Comparison of ENCODE assay signal across 1 cellular context in the genomic region with DNA sequence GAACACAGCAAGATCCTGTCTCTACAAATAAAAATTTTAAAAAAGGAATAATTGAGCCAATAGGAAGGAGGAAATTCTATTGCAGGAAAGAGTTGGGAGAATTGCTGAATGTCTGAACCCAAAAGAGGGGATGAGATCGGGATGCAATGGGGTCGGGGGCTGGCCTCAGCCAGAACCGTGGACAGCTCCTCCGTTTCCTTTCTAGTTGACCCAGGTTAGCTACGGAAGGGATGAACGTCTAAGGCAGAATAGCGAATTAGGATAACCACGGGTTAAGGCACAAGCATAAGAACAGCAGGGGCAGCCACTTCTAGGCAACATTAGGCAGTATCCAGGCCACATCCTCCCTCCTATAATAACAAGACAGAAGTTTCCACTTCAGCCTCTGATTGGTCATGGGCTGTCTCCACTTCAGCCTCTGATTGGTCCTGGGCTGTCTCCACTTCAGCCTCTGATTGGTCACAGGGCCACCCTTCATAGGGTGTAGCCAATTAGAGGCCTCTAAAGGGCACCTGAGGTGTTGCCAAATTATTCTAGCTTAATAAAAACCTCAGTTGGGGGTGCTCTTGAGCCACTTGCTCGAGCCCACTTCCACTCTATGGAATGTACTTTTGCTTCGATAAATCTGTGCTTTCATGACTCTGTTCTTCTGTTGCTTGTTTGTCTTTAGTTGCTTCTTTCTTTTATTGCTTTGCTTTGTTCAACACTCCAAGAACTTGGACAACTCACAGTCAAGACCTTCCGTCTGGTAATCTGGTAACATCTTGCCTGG.
TF ChIP-seq lines count a peak whose summit lies in the region.

No MANE protein-coding gene starts in this region.

TF ChIP-seq in K562, 482 proteins besides CTCF, POLR2A, EP300 and RAD21 (continued from another document):
- TF ChIP-seq, protein P1, sequence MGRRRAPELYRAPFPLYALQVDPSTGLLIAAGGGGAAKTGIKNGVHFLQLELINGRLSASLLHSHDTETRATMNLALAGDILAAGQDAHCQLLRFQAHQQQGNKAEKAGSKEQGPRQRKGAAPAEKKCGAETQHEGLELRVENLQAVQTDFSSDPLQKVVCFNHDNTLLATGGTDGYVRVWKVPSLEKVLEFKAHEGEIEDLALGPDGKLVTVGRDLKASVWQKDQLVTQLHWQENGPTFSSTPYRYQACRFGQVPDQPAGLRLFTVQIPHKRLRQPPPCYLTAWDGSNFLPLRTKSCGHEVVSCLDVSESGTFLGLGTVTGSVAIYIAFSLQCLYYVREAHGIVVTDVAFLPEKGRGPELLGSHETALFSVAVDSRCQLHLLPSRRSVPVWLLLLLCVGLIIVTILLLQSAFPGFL (CRISPR knock-in tag; IDR thresholded peaks at IDR 0.05) = no peak
- peak; percentile 92 for TF ChIP-seq ASH1L (IDR thresholded peaks at IDR 0.05; ENCODE audit: borderline replicate concordance, low read depth, partially characterized antibody)
- TF ChIP-seq ZBTB8A (IDR thresholded peaks at IDR 0.05; ENCODE audit: partially characterized antibody) = no peak
- TF ChIP-seq ZNF75A (CRISPR knock-in tag; IDR thresholded peaks at IDR 0.05) = no peak
- TF ChIP-seq, protein P2, sequence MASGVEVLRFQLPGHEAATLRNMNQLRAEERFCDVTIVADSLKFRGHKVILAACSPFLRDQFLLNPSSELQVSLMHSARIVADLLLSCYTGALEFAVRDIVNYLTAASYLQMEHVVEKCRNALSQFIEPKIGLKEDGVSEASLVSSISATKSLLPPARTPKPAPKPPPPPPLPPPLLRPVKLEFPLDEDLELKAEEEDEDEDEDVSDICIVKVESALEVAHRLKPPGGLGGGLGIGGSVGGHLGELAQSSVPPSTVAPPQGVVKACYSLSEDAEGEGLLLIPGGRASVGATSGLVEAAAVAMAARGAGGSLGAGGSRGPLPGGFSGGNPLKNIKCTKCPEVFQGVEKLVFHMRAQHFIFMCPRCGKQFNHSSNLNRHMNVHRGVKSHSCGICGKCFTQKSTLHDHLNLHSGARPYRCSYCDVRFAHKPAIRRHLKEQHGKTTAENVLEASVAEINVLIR (CRISPR knock-in tag; IDR thresholded peaks at IDR 0.05) = no peak
- peak; percentile 22 for TF ChIP-seq SP2 (IDR thresholded peaks at IDR 0.05; ENCODE audit: extremely low read depth, low read depth, low read length, poor library complexity, severe bottlenecking)
- TF ChIP-seq IRF2 (CRISPR knock-in tag; IDR thresholded peaks at IDR 0.05) = no peak
- TF ChIP-seq CBFA2T2 (conservative IDR thresholded peaks at IDR 0.05) = no peak
- no peak for TF ChIP-seq MAFK (IDR thresholded peaks at IDR 0.05; ENCODE audit: low read length)
- TF ChIP-seq MECOM (CRISPR knock-in tag; IDR thresholded peaks at IDR 0.05) = no peak
- peak; percentile 90 for TF ChIP-seq NEUROD1 (IDR thresholded peaks at IDR 0.05; ENCODE audit: borderline replicate concordance, low read depth, low read length, partially characterized antibody)
- no peak for TF ChIP-seq TARDBP (IDR thresholded peaks at IDR 0.05)
- no peak for TF ChIP-seq ELF2 (CRISPR knock-in tag; IDR thresholded peaks at IDR 0.05)
- TF ChIP-seq, protein P3, sequence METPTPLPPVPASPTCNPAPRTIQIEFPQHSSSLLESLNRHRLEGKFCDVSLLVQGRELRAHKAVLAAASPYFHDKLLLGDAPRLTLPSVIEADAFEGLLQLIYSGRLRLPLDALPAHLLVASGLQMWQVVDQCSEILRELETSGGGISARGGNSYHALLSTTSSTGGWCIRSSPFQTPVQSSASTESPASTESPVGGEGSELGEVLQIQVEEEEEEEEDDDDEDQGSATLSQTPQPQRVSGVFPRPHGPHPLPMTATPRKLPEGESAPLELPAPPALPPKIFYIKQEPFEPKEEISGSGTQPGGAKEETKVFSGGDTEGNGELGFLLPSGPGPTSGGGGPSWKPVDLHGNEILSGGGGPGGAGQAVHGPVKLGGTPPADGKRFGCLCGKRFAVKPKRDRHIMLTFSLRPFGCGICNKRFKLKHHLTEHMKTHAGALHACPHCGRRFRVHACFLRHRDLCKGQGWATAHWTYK (CRISPR knock-in tag; IDR thresholded peaks at IDR 0.05) = no peak
- no peak for TF ChIP-seq NFE2L1 (tag; IDR thresholded peaks at IDR 0.05; ENCODE audit: borderline replicate concordance, low read depth)
- TF ChIP-seq KDM1A (IDR thresholded peaks at IDR 0.05) = no peak
- no peak for TF ChIP-seq NFE2 (IDR thresholded peaks at IDR 0.05; ENCODE audit: low read depth)
- TF ChIP-seq CCNT2 (IDR thresholded peaks at IDR 0.05; ENCODE audit: borderline replicate concordance, extremely low read depth, insufficient read length, low read depth, low read length) = no peak
- TF ChIP-seq, protein P4, sequence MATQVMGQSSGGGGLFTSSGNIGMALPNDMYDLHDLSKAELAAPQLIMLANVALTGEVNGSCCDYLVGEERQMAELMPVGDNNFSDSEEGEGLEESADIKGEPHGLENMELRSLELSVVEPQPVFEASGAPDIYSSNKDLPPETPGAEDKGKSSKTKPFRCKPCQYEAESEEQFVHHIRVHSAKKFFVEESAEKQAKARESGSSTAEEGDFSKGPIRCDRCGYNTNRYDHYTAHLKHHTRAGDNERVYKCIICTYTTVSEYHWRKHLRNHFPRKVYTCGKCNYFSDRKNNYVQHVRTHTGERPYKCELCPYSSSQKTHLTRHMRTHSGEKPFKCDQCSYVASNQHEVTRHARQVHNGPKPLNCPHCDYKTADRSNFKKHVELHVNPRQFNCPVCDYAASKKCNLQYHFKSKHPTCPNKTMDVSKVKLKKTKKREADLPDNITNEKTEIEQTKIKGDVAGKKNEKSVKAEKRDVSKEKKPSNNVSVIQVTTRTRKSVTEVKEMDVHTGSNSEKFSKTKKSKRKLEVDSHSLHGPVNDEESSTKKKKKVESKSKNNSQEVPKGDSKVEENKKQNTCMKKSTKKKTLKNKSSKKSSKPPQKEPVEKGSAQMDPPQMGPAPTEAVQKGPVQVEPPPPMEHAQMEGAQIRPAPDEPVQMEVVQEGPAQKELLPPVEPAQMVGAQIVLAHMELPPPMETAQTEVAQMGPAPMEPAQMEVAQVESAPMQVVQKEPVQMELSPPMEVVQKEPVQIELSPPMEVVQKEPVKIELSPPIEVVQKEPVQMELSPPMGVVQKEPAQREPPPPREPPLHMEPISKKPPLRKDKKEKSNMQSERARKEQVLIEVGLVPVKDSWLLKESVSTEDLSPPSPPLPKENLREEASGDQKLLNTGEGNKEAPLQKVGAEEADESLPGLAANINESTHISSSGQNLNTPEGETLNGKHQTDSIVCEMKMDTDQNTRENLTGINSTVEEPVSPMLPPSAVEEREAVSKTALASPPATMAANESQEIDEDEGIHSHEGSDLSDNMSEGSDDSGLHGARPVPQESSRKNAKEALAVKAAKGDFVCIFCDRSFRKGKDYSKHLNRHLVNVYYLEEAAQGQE (CRISPR knock-in tag; IDR thresholded peaks at IDR 0.05; ENCODE audit: low read depth) = peak; percentile 86
- TF ChIP-seq, protein P5, sequence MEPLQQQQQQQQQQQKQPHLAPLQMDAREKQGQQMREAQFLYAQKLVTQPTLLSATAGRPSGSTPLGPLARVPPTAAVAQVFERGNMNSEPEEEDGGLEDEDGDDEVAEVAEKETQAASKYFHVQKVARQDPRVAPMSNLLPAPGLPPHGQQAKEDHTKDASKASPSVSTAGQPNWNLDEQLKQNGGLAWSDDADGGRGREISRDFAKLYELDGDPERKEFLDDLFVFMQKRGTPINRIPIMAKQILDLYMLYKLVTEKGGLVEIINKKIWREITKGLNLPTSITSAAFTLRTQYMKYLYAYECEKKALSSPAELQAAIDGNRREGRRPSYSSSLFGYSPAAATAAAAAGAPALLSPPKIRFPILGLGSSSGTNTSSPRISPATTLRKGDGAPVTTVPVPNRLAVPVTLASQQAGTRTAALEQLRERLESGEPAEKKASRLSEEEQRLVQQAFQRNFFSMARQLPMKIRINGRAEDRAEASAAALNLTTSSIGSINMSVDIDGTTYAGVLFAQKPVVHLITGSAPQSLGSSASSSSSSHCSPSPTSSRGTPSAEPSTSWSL (CRISPR knock-in tag; IDR thresholded peaks at IDR 0.05; ENCODE audit: borderline replicate concordance) = no peak
- no peak for TF ChIP-seq HSF4 (CRISPR knock-in tag; IDR thresholded peaks at IDR 0.05; ENCODE audit: borderline replicate concordance)
- no peak for TF ChIP-seq ATF7 (IDR thresholded peaks at IDR 0.05)
- no peak for TF ChIP-seq ZNF165 (CRISPR knock-in tag; IDR thresholded peaks at IDR 0.05; ENCODE audit: borderline replicate concordance)
- no peak for TF ChIP-seq HOXB6 (CRISPR knock-in tag; IDR thresholded peaks at IDR 0.05; ENCODE audit: borderline replicate concordance)
- peak; percentile 93 for TF ChIP-seq FOS (IDR thresholded peaks at IDR 0.05; ENCODE audit: extremely low read depth, insufficient read length)
- no peak for TF ChIP-seq SNRNP70 (optimal IDR thresholded peaks at IDR 0.05; ENCODE audit: low read depth, low read length)
- TF ChIP-seq MIER1 (IDR thresholded peaks at IDR 0.05; ENCODE audit: low read depth) = peak; percentile 90
- TF ChIP-seq SMC3 (conservative IDR thresholded peaks at IDR 0.05; ENCODE audit: insufficient read depth, low read depth, low read length) = no peak
- TF ChIP-seq SMARCE1 (IDR thresholded peaks at IDR 0.05) = no peak
- no peak for TF ChIP-seq CBFA2T3 (IDR thresholded peaks at IDR 0.05)
